ENCODE assay signal across 1 cellular context in the genomic region with DNA sequence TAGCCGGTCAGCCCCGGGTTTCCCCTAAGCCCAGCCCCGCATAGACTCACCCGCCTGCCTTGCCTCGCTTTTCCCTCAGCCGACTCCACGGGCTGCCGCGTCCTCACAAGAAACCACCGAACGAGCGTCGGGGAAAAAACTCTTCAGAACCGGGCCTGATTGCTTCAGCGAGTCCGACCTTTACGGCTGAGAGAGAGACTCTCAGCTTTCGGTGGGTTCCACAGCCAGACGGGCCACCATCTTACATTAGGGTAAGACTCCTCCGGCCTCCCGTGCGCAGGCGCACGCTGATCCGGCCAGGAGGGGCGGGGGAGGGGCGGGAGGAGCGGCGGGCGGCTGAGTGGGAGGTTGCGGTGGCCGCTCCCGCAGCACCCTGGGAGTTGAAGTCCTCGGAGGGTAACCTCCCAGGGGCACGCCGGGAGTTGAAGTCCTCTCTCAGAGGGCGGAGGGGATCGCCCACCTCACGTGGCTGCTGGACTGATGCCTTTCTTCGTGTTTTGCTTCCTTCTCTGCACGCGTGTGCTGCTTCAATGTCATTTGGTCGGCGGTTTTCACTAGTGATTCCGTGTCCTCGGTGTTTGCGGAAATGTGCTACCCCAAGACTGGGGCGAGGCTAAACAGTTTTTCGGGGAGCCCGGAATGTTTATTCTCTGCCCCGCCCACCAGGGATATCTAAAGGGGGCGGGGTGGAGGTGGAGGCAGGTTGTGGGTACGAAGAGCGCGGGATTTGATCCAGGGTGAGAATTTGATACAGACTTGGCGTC.
TF ChIP-seq lines count a peak whose summit lies in the region.

Gene CNOT4 (minus strand): TSS at position 264 of the 764 bp plus-strand sequence. CDS start 71,771 bp downstream, outside the sequence.

TF ChIP-seq in K562, 482 proteins besides CTCF, POLR2A, EP300 and RAD21 (continued from another document and continues in another):
- TF ChIP-seq, protein P1, sequence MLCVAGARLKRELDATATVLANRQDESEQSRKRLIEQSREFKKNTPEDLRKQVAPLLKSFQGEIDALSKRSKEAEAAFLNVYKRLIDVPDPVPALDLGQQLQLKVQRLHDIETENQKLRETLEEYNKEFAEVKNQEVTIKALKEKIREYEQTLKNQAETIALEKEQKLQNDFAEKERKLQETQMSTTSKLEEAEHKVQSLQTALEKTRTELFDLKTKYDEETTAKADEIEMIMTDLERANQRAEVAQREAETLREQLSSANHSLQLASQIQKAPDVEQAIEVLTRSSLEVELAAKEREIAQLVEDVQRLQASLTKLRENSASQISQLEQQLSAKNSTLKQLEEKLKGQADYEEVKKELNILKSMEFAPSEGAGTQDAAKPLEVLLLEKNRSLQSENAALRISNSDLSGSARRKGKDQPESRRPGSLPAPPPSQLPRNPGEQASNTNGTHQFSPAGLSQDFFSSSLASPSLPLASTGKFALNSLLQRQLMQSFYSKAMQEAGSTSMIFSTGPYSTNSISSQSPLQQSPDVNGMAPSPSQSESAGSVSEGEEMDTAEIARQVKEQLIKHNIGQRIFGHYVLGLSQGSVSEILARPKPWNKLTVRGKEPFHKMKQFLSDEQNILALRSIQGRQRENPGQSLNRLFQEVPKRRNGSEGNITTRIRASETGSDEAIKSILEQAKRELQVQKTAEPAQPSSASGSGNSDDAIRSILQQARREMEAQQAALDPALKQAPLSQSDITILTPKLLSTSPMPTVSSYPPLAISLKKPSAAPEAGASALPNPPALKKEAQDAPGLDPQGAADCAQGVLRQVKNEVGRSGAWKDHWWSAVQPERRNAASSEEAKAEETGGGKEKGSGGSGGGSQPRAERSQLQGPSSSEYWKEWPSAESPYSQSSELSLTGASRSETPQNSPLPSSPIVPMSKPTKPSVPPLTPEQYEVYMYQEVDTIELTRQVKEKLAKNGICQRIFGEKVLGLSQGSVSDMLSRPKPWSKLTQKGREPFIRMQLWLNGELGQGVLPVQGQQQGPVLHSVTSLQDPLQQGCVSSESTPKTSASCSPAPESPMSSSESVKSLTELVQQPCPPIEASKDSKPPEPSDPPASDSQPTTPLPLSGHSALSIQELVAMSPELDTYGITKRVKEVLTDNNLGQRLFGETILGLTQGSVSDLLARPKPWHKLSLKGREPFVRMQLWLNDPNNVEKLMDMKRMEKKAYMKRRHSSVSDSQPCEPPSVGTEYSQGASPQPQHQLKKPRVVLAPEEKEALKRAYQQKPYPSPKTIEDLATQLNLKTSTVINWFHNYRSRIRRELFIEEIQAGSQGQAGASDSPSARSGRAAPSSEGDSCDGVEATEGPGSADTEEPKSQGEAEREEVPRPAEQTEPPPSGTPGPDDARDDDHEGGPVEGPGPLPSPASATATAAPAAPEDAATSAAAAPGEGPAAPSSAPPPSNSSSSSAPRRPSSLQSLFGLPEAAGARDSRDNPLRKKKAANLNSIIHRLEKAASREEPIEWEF (CRISPR knock-in tag; IDR thresholded peaks at IDR 0.05): no peak
- 0 out of 2 replicates have a peak, but pooled peaks have one; percentile 86 for TF ChIP-seq TRIM25 (IDR thresholded peaks at IDR 0.05; ENCODE audit: borderline replicate concordance)
- TF ChIP-seq, protein P2, sequence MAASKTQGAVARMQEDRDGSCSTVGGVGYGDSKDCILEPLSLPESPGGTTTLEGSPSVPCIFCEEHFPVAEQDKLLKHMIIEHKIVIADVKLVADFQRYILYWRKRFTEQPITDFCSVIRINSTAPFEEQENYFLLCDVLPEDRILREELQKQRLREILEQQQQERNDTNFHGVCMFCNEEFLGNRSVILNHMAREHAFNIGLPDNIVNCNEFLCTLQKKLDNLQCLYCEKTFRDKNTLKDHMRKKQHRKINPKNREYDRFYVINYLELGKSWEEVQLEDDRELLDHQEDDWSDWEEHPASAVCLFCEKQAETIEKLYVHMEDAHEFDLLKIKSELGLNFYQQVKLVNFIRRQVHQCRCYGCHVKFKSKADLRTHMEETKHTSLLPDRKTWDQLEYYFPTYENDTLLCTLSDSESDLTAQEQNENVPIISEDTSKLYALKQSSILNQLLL (CRISPR knock-in tag; IDR thresholded peaks at IDR 0.05; ENCODE audit: borderline replicate concordance): no peak
- TF ChIP-seq, protein P3, sequence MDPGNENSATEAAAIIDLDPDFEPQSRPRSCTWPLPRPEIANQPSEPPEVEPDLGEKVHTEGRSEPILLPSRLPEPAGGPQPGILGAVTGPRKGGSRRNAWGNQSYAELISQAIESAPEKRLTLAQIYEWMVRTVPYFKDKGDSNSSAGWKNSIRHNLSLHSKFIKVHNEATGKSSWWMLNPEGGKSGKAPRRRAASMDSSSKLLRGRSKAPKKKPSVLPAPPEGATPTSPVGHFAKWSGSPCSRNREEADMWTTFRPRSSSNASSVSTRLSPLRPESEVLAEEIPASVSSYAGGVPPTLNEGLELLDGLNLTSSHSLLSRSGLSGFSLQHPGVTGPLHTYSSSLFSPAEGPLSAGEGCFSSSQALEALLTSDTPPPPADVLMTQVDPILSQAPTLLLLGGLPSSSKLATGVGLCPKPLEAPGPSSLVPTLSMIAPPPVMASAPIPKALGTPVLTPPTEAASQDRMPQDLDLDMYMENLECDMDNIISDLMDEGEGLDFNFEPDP (CRISPR knock-in tag; IDR thresholded peaks at IDR 0.05): peak; percentile 80; the same call in 1 of the 2 replicates
- TF ChIP-seq MCM7 (IDR thresholded peaks at IDR 0.05): no peak
- no peak; the same call in 1 of the 2 replicates for TF ChIP-seq TCFL5 (CRISPR knock-in tag; conservative IDR thresholded peaks at IDR 0.05)
- TF ChIP-seq HNRNPH1 (optimal IDR thresholded peaks at IDR 0.05; ENCODE audit: low read depth, low read length): no peak
- no peak for TF ChIP-seq STAG1 (CRISPR knock-in tag; IDR thresholded peaks at IDR 0.05; ENCODE audit: borderline replicate concordance)
- no peak for TF ChIP-seq HDAC8 (tag; IDR thresholded peaks at IDR 0.05)
- 0 out of 2 replicates have a peak, but pooled peaks have one; percentile 36 for TF ChIP-seq TEAD2 (tag; IDR thresholded peaks at IDR 0.05)
- TF ChIP-seq CBX3 (IDR thresholded peaks at IDR 0.05; ENCODE audit: borderline replicate concordance in 1 of 2, low read length in 2 of 2): peak in 1 of 2 experiments; percentile 7; a peak in 1 of 3 replicates
- TF ChIP-seq RERE (CRISPR knock-in tag; IDR thresholded peaks at IDR 0.05; ENCODE audit: borderline replicate concordance): peak; percentile 52; the same call in 1 of the 2 replicates
- TF ChIP-seq ZNF197 (CRISPR knock-in tag; IDR thresholded peaks at IDR 0.05; ENCODE audit: low read depth): peak; percentile 87; the same call in 1 of the 2 replicates
- TF ChIP-seq BRCA1 (IDR thresholded peaks at IDR 0.05): no peak
- TF ChIP-seq BRCA1 (CRISPR knock-in tag; IDR thresholded peaks at IDR 0.05): no peak
- no peak for TF ChIP-seq ILF3 (IDR thresholded peaks at IDR 0.05; ENCODE audit: borderline replicate concordance)
- TF ChIP-seq, protein P4, sequence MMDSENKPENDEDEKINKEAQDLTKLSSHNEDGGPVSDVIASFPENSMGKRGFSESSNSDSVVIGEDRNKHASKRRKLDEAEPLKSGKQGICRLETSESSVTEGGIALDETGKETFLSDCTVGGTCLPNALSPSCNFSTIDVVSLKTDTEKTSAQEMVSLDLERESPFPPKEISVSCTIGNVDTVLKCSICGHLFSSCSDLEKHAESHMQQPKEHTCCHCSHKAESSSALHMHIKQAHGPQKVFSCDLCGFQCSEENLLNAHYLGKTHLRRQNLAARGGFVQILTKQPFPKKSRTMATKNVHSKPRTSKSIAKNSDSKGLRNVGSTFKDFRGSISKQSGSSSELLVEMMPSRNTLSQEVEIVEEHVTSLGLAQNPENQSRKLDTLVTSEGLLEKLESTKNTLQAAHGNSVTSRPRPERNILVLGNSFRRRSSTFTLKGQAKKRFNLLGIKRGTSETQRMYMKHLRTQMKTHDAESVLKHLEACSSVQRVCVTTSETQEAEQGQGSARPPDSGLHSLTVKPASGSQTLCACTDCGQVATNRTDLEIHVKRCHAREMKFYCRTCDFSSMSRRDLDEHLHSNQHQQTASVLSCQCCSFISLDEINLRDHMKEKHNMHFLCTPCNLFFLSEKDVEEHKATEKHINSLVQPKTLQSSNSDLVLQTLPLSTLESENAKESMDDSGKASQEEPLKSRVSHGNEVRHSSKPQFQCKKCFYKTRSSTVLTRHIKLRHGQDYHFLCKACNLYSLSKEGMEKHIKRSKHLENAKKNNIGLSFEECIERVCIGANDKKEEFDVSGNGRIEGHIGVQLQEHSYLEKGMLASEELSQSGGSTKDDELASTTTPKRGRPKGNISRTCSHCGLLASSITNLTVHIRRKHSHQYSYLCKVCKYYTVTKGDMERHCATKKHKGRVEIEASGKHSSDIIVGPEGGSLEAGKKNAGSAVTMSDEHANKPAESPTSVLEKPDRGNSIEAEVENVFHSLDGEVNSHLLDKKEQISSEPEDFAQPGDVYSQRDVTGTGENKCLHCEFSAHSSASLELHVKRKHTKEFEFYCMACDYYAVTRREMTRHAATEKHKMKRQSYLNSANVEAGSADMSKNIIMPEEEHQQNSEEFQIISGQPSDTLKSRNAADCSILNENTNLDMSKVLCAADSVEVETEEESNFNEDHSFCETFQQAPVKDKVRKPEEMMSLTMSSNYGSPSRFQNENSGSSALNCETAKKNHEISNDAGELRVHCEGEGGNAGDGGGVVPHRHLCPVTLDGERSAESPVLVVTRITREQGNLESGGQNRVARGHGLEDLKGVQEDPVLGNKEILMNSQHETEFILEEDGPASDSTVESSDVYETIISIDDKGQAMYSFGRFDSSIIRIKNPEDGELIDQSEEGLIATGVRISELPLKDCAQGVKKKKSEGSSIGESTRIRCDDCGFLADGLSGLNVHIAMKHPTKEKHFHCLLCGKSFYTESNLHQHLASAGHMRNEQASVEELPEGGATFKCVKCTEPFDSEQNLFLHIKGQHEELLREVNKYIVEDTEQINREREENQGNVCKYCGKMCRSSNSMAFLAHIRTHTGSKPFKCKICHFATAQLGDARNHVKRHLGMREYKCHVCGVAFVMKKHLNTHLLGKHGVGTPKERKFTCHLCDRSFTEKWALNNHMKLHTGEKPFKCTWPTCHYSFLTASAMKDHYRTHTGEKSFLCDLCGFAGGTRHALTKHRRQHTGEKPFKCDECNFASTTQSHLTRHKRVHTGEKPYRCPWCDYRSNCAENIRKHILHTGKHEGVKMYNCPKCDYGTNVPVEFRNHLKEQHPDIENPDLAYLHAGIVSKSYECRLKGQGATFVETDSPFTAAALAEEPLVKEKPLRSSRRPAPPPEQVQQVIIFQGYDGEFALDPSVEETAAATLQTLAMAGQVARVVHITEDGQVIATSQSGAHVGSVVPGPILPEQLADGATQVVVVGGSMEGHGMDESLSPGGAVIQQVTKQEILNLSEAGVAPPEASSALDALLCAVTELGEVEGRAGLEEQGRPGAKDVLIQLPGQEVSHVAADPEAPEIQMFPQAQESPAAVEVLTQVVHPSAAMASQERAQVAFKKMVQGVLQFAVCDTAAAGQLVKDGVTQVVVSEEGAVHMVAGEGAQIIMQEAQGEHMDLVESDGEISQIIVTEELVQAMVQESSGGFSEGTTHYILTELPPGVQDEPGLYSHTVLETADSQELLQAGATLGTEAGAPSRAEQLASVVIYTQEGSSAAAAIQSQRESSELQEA (IDR thresholded peaks at IDR 0.05; ENCODE audit: low read depth): no peak; the same call in 1 of the 2 replicates
